Comparison of ENCODE assay signal across 19 cellular contexts in the genomic region with DNA sequence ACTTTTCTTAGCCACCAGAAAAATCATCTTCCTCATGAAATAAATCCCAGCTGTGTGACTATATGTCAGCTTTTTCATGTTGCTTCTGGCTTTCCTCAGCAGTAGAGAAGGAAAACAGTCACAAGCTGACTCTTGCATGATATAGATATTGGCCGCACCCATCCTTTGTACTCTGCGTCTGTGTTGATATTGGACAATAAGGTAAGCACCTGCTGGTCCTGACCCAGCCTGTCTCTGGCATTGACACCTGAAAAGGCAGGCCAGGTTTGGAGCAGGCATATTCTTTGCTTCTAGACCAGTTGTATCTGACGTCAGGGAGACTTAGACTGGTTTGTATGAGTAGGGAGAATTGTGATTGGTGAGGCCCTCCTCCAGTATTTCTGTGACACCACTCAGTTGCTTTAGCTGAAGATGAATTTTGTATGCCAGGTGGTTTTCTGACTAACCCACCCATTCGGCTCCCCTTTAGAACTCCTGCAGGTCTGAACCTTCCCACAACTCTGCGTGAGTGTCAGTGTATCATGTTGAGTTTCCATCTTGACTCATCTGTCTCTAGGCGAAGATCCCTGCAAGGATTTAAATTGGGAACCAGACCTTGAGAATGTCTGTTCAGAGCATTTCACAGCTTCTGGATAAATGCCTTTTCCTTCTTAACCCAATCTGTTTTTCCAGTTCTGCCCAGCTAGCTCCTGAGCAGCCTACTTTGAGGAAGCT.
"Had no signal": no experiment of that assay in that cellular context is flagged by ENCODE, and none has a peak within 500 bp of the region (broad histone marks: within the 10 kb centered on the region; RNA-seq: fewer than 3 reads in every experiment).

No MANE protein-coding gene starts in this region.

- H3K27ac Mint-ChIP-seq: activated naive CD4-positive, alpha-beta T cell treated with anti-CD3 and anti-CD28 coated beads, Interleukin-2, amount 50 U/mL, for 24 hours; immature natural killer cell; naive thymus-derived CD8-positive, alpha-beta T cell had no signal

- DNase-seq: activated CD4-positive, alpha-beta T cell treated with anti-CD3 and anti-CD28 coated beads, Interleukin-2, amount 50 U/mL, for 1 hour; central memory CD4-positive, alpha-beta T cell; effector CD4-positive, alpha-beta T cell; glutamatergic neuron; immature natural killer cell; left cardiac atrium; naive thymus-derived CD8-positive, alpha-beta T cell; occipital lobe; psoas muscle; sigmoid colon; stimulated activated CD4-positive, alpha-beta T cell treated with anti-CD3 and anti-CD28 coated beads, Interleukin-4, amount 100 ng/mL, for 1 hour; stimulated activated CD8-positive, alpha-beta memory T cell treated with anti-CD3 and anti-CD28 coated beads, Interleukin-4, amount 100 ng/mL, for 48 hours; stimulated activated naive CD8-positive, alpha-beta T cell treated with anti-CD3 and anti-CD28 coated beads, Interleukin-15, Interleukin-2, amounts not matched to agents 100 U/mL and 50 U/mL, for 24 hours; T-helper 2 cell; testis had no signal

- H3K4me1 ChIP-seq: testis had no signal

- FAIRE-seq: endothelial cell of umbilical vein, urothelium cell line had no signal

- ATAC-seq: left cardiac atrium; naive thymus-derived CD8-positive, alpha-beta T cell; psoas muscle; stimulated activated naive CD8-positive, alpha-beta T cell treated with anti-CD3 and anti-CD28 coated beads, Interleukin-15, Interleukin-2, amounts not matched to agents 100 U/mL and 50 U/mL, for 24 hours had no signal

- H3K9me3 ChIP-seq: psoas muscle, sigmoid colon, testis had no signal

- H3K4me1 Mint-ChIP-seq: activated naive CD4-positive, alpha-beta T cell treated with anti-CD3 and anti-CD28 coated beads, Interleukin-2, amount 50 U/mL, for 24 hours; immature natural killer cell had no signal

- H3K27me3 ChIP-seq: sigmoid colon, testis had no signal

- H3K36me3 Mint-ChIP-seq: activated naive CD4-positive, alpha-beta T cell treated with anti-CD3 and anti-CD28 coated beads, Interleukin-2, amount 50 U/mL, for 24 hours; immature natural killer cell; naive thymus-derived CD8-positive, alpha-beta T cell had no signal

- H3K9me3 Mint-ChIP-seq: activated naive CD4-positive, alpha-beta T cell treated with anti-CD3 and anti-CD28 coated beads, Interleukin-2, amount 50 U/mL, for 24 hours; immature natural killer cell; naive thymus-derived CD8-positive, alpha-beta T cell had no signal

- H3K27ac ChIP-seq: sigmoid colon, testis had no signal

- H3K4me3 Mint-ChIP-seq: activated naive CD4-positive, alpha-beta T cell treated with anti-CD3 and anti-CD28 coated beads, Interleukin-2, amount 50 U/mL, for 24 hours; immature natural killer cell; naive thymus-derived CD8-positive, alpha-beta T cell had no signal

- H3K36me3 ChIP-seq: sigmoid colon had no signal

- H3K4me3 ChIP-seq: coronary artery, psoas muscle, sigmoid colon, testis had no signal
